Comparison of ENCODE assay signal across 17 cellular contexts in the genomic region with DNA sequence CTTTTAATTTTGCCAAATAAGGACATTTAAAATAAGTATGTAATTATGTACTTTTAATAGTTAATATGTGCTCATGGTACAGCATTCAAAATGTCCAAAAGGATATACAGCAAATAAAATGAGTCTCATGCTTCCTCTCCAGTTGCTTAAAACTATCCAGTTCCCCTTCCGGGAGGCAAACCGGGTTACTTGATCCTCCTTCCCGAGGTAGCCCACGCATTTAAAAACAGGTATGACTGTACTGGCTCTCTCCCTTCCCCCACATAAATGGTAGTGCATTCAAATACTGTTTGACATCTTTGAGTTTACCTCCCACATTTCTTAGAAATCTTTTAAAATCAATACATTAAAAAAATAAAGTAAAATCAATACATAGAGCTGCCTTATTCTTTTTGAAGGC.
"Had no signal": no experiment of that assay in that cellular context is flagged by ENCODE, and none has a peak within 500 bp of the region (broad histone marks: within the 10 kb centered on the region; RNA-seq: fewer than 3 reads in every experiment).

No MANE protein-coding gene starts in this region.

- DNase-seq: activated CD4-positive, alpha-beta memory T cell treated with anti-CD3 and anti-CD28 coated beads, Interleukin-2, amount 10 ng/mL, durations not matched to agents 7 days and 5 days; activated CD4-positive, alpha-beta T cell treated with anti-CD3 and anti-CD28 coated beads, Interleukin-2, amount 10 ng/mL, durations not matched to agents 24 days and 14 days; aorta; caudate nucleus; occipital lobe; small intestine; stimulated activated CD4-positive, alpha-beta T cell treated with anti-CD3 and anti-CD28 coated beads, Interleukin-15, amount 100 ng/mL, for 24 hours; stomach; uterus had no signal

- H3K27me3 ChIP-seq: stomach, uterus had no signal

- H3K27ac ChIP-seq: epithelial cell of prostate, stomach, uterus had no signal

- H3K4me3 Mint-ChIP-seq: activated CD4-positive, alpha-beta memory T cell treated with anti-CD3 and anti-CD28 coated beads, Interleukin-2, amount 10 ng/mL, durations not matched to agents 7 days and 5 days; activated CD4-positive, alpha-beta T cell treated with anti-CD3 and anti-CD28 coated beads, Interleukin-2, amount 10 ng/mL, durations not matched to agents 24 days and 14 days; activated T-helper 1 cell treated with anti-CD3 and anti-CD28 coated beads, Interleukin-12 subunit alpha, Interleukin-12 subunit beta, Interleukin-2, Interleukin-4 antibody, amounts not matched to agents 30 ng/mL and 10 ng/mL and 1 ng/mL, durations not matched to agents 14 hours and 24 hours and 36 hours; brain; memory B cell; stimulated activated memory B cell treated with anti-CD40 and anti-IgM and Interleukin-4, amounts not matched to agents 10 μg/mL and 1 μg/mL and 100 μg/mL, for 72 hours had no signal

- ATAC-seq: activated CD4-positive, CD25-positive, alpha-beta regulatory T cell treated with anti-CD3 and anti-CD28 coated beads, Interleukin-2, amount 50 U/mL, for 24 hours; activated naive CD4-positive, alpha-beta T cell treated with anti-CD3 and anti-CD28 coated beads, Interleukin-2, amount 50 U/mL, for 72 hours; sciatic nerve; stimulated activated memory B cell treated with anti-CD40 and anti-IgM and Interleukin-4, amounts not matched to agents 10 μg/mL and 1 μg/mL and 100 μg/mL, for 72 hours had no signal

- H3K4me1 ChIP-seq: uterus had no signal

- H3K27me3 Mint-ChIP-seq: activated CD4-positive, alpha-beta memory T cell treated with anti-CD3 and anti-CD28 coated beads, Interleukin-2, amount 10 ng/mL, durations not matched to agents 7 days and 5 days; activated CD4-positive, alpha-beta T cell treated with anti-CD3 and anti-CD28 coated beads, Interleukin-2, amount 10 ng/mL, durations not matched to agents 24 days and 14 days; brain; memory B cell; stimulated activated memory B cell treated with anti-CD40 and anti-IgM and Interleukin-4, amounts not matched to agents 10 μg/mL and 1 μg/mL and 100 μg/mL, for 72 hours had no signal

- H3K4me3 ChIP-seq: stomach, uterus had no signal

- H3K36me3 ChIP-seq: uterus had no signal

- H3K9me3 ChIP-seq: uterus had no signal

- H3K27ac Mint-ChIP-seq: activated CD4-positive, alpha-beta memory T cell treated with anti-CD3 and anti-CD28 coated beads, Interleukin-2, amount 10 ng/mL, durations not matched to agents 7 days and 5 days; activated CD4-positive, alpha-beta T cell treated with anti-CD3 and anti-CD28 coated beads, Interleukin-2, amount 10 ng/mL, durations not matched to agents 24 days and 14 days; activated naive CD4-positive, alpha-beta T cell treated with anti-CD3 and anti-CD28 coated beads, Interleukin-2, amount 50 U/mL, for 72 hours; activated T-helper 1 cell treated with anti-CD3 and anti-CD28 coated beads, Interleukin-12 subunit alpha, Interleukin-12 subunit beta, Interleukin-2, Interleukin-4 antibody, amounts not matched to agents 30 ng/mL and 10 ng/mL and 1 ng/mL, durations not matched to agents 14 hours and 24 hours and 36 hours had no signal

- H3K9me3 Mint-ChIP-seq: activated CD4-positive, alpha-beta T cell treated with anti-CD3 and anti-CD28 coated beads, Interleukin-2, amount 10 ng/mL, durations not matched to agents 24 days and 14 days; activated naive CD4-positive, alpha-beta T cell treated with anti-CD3 and anti-CD28 coated beads, Interleukin-2, amount 50 U/mL, for 72 hours had no signal
